8 cellular contexts compared by ENCODE assay signal in genomic region chr16:30774367-30775130, GRCh38. TPM values are rescaled to one million over a fixed set of nuclear protein-coding genes. Genes with fewer than 3 reads are reported as not detected.
DNase-seq lines count a peak whose midpoint lies in the region; ATAC-seq, FAIRE-seq and TF ChIP-seq lines count a peak whose summit lies in the region.

No MANE protein-coding gene starts in this region.

- H3K4me1 Mint-ChIP-seq in activated naive CD4-positive, alpha-beta T cell treated with anti-CD3 and anti-CD28 coated beads, Interleukin-2, amount 50 U/mL, for 24 hours, result peaks cover 23% of the 10 kb centered on the region
- H3K4me1 Mint-ChIP-seq in mesothelial cell of epicardium, result peaks cover 20% of the 10 kb centered on the region

- no peaks in the 10 kb centered on the region for H3K9me3 Mint-ChIP-seq in activated naive CD4-positive, alpha-beta T cell treated with anti-CD3 and anti-CD28 coated beads, Interleukin-2, amount 50 U/mL, for 24 hours
- no peaks in the 10 kb centered on the region for H3K9me3 Mint-ChIP-seq in mesothelial cell of epicardium

- no peak for DNase-seq in activated naive CD4-positive, alpha-beta T cell (lab: John Stamatoyannopoulos, UW)
- peak; percentile 73 for DNase-seq in coronary artery (ENCODE audit: low spot score)
- no peak for DNase-seq in mesothelial cell of epicardium (ENCODE audit: low spot score in 2 of 2, unreplicated experiment in 2 of 2)
- DNase-seq in HTR-8/SVneo (ENCODE audit: insufficient read length, low spot score), result no peak
- no peak for DNase-seq in A172 (ENCODE audit: low spot score)
- DNase-seq in islet precursor cell, result no peak

- H3K27ac ChIP-seq in coronary artery, result peak overlapping the region; percentile 65 to 88

- H3K27me3 Mint-ChIP-seq in activated naive CD4-positive, alpha-beta T cell treated with anti-CD3 and anti-CD28 coated beads, Interleukin-2, amount 50 U/mL, for 24 hours, result no peaks in the 10 kb centered on the region
- H3K27me3 Mint-ChIP-seq in mesothelial cell of epicardium (ENCODE audit: low read depth), result no peaks in the 10 kb centered on the region

- H3K4me3 ChIP-seq in coronary artery, result peak overlapping the region; percentile 77

- TF ChIP-seq CTCF in coronary artery (IDR thresholded peaks at IDR 0.05), result no peak
- TF ChIP-seq CTCF in mesothelial cell of epicardium (IDR thresholded peaks at IDR 0.05; ENCODE audit: unreplicated experiment), result no peak

- no peak for FAIRE-seq in HTR-8/SVneo (lab: Jason Lieb, UNC)

- no peak for ATAC-seq in HG02852 (IDR thresholded peaks at IDR 0.05; ENCODE audit: unreplicated experiment)

- H3K4me3 Mint-ChIP-seq in activated naive CD4-positive, alpha-beta T cell treated with anti-CD3 and anti-CD28 coated beads, Interleukin-2, amount 50 U/mL, for 24 hours, result peak overlapping the region; percentile 92
- peak overlapping the region; percentile 95 for H3K4me3 Mint-ChIP-seq in mesothelial cell of epicardium

- H3K36me3 Mint-ChIP-seq in activated naive CD4-positive, alpha-beta T cell treated with anti-CD3 and anti-CD28 coated beads, Interleukin-2, amount 50 U/mL, for 24 hours, result peaks cover 10% of the 10 kb centered on the region
- peaks cover 15% of the 10 kb centered on the region for H3K36me3 Mint-ChIP-seq in mesothelial cell of epicardium

- H3K27ac Mint-ChIP-seq in activated naive CD4-positive, alpha-beta T cell treated with anti-CD3 and anti-CD28 coated beads, Interleukin-2, amount 50 U/mL, for 24 hours, result no peak overlapping the region
- peak overlapping the region; percentile 96 for H3K27ac Mint-ChIP-seq in mesothelial cell of epicardium

RNA-seq across cellular contexts. Expression of gene RNF40, which starts 12.4 kb away (rescaled TPM):
- total RNA-seq in mesothelial cell of epicardium, result 124 to 130 TPM (median 126 TPM) in 3 replicates
- 105 and 107 TPM in 2 replicates for total RNA-seq in A172 (2014; rRNA removed; shearing (Covaris generic))

RNA-seq across cellular contexts. Expression of gene ZNF629, which starts 12.5 kb away (rescaled TPM):
- 40.8 to 41.6 TPM (median 41.4 TPM) in 3 replicates for total RNA-seq in mesothelial cell of epicardium
- total RNA-seq in A172 (2014; rRNA removed; shearing (Covaris generic)), result 20.5 and 20.8 TPM in 2 replicates

RNA-seq across cellular contexts. Expression of gene CFAP119, which starts 12.7 kb away (rescaled TPM):
- total RNA-seq in mesothelial cell of epicardium, result 6.0 to 7.4 TPM (median 6.3 TPM) in 3 replicates
- total RNA-seq in A172 (2014; rRNA removed; shearing (Covaris generic)), result 6.5 and 10.5 TPM in 2 replicates

RNA-seq across cellular contexts. Expression of gene PHKG2, which starts 26.3 kb away (rescaled TPM):
- 44.6 to 53.2 TPM (median 46.4 TPM) in 3 replicates for total RNA-seq in mesothelial cell of epicardium
- total RNA-seq in A172 (2014; rRNA removed; shearing (Covaris generic)), result 57.7 and 61.5 TPM in 2 replicates
